ENCODE assay signal across 1 cellular context in genomic region chr7:100803398-100804161, GRCh38.
A peak's percentile ranks its signal among the peaks of the same experiment; 100 is the strongest.
TF ChIP-seq lines count a peak whose summit lies in the region.

No MANE protein-coding gene starts in this region.

TF ChIP-seq in K562, 482 proteins besides CTCF, POLR2A, EP300 and RAD21 (continued from another document and continues in another):
- TF ChIP-seq RBM34 (IDR thresholded peaks at IDR 0.05; ENCODE audit: borderline replicate concordance, insufficient read depth, low read length) (no peak), MTA1 (IDR thresholded peaks at IDR 0.05; ENCODE audit: borderline replicate concordance) (peak; percentile 80), DMBX1 (CRISPR knock-in tag; IDR thresholded peaks at IDR 0.05; ENCODE audit: borderline replicate concordance) (no peak), ZNF639 (CRISPR knock-in tag; conservative IDR thresholded peaks at IDR 0.05 in 1 of 2, IDR thresholded peaks at IDR 0.05 in 1 of 2) (no peak), ZBTB1 (CRISPR knock-in tag; IDR thresholded peaks at IDR 0.05; ENCODE audit: borderline replicate concordance, low read depth) (no peak), CBFB (CRISPR knock-in tag; IDR thresholded peaks at IDR 0.05) (no peak; the same call in 1 of the 2 replicates), ZNF644 (tag; IDR thresholded peaks at IDR 0.05; ENCODE audit: low read depth) (no peak), MBD2 (IDR thresholded peaks at IDR 0.05; ENCODE audit: borderline replicate concordance, low read depth) (no peak), NR4A1 (CRISPR knock-in tag; IDR thresholded peaks at IDR 0.05) (no peak), NR4A1 (tag; IDR thresholded peaks at IDR 0.05) (no peak), SMAD3 (CRISPR knock-in tag; conservative IDR thresholded peaks at IDR 0.05) (no peak), NONO (IDR thresholded peaks at IDR 0.05; ENCODE audit: low read depth in 2 of 2, low read length in 1 of 2) (no peak), RBM25 (IDR thresholded peaks at IDR 0.05; ENCODE audit: low read depth, low read length, severe bottlenecking) (no peak), ATF3 (IDR thresholded peaks at IDR 0.05) (no peak), ATF3 (CRISPR knock-in tag; conservative IDR thresholded peaks at IDR 0.05) (no peak), USF2 (CRISPR knock-in tag; IDR thresholded peaks at IDR 0.05) (no peak), ZNF764 (CRISPR knock-in tag; IDR thresholded peaks at IDR 0.05; ENCODE audit: low read depth) (no peak), KAT2B (IDR thresholded peaks at IDR 0.05; ENCODE audit: low read depth, low read length) (no peak), FIP1L1 (IDR thresholded peaks at IDR 0.05; ENCODE audit: low read depth, low read length, poor library complexity, severe bottlenecking) (no peak), SIN3B (IDR thresholded peaks at IDR 0.05; ENCODE audit: low read depth) (no peak), RHOXF2B (CRISPR knock-in tag; conservative IDR thresholded peaks at IDR 0.05) (no peak), BRD9 (IDR thresholded peaks at IDR 0.05; ENCODE audit: low read depth, partially characterized antibody) (peak; percentile 23), HES1 (IDR thresholded peaks at IDR 0.05; ENCODE audit: low read depth) (no peak), E2F8 (IDR thresholded peaks at IDR 0.05; ENCODE audit: low read depth, partially characterized antibody) (peak; percentile 21), ZNF146 (CRISPR knock-in tag; IDR thresholded peaks at IDR 0.05; ENCODE audit: unreplicated experiment) (no peak), ZNF592 (IDR thresholded peaks at IDR 0.05) (0 out of 2 replicates have a peak, but pooled peaks have one; percentile 49), HOXB6 (CRISPR knock-in tag; IDR thresholded peaks at IDR 0.05; ENCODE audit: borderline replicate concordance) (no peak), ZNF699 (CRISPR knock-in tag; IDR thresholded peaks at IDR 0.05; ENCODE audit: insufficient replicate concordance) (no peak), MCM7 (IDR thresholded peaks at IDR 0.05) (no peak), HDAC1 (IDR thresholded peaks at IDR 0.05) (peak in 1 of 2 experiments; percentile 76; a peak in 2 of 4 replicates), RFX1 (IDR thresholded peaks at IDR 0.05) (no peak), POLR2B (IDR thresholded peaks at IDR 0.05; ENCODE audit: low read depth, partially characterized antibody) (no peak), ZC3H8 (IDR thresholded peaks at IDR 0.05) (no peak), SMARCC2 (IDR thresholded peaks at IDR 0.05; ENCODE audit: low read depth) (peak; percentile 43; the same call in 1 of the 2 replicates), ZNF778 (CRISPR knock-in tag; IDR thresholded peaks at IDR 0.05) (no peak), THRA (IDR thresholded peaks at IDR 0.05) (no peak), ERF (CRISPR knock-in tag; IDR thresholded peaks at IDR 0.05) (no peak), TARDBP (IDR thresholded peaks at IDR 0.05) (0 out of 2 replicates have a peak, but pooled peaks have one; percentile 20), ZNF449 (CRISPR knock-in tag; IDR thresholded peaks at IDR 0.05) (no peak), CBFA2T2 (conservative IDR thresholded peaks at IDR 0.05) (peak; percentile 69), EZH2 (IDR thresholded peaks at IDR 0.05; ENCODE audit: borderline replicate concordance, low read depth, low read length) (no peak), NFYB (IDR thresholded peaks at IDR 0.05; ENCODE audit: extremely low read depth, insufficient read length) (peak; percentile 63), SIN3A (IDR thresholded peaks at IDR 0.05; ENCODE audit: borderline replicate concordance in 2 of 2, control insufficient read depth in 1 of 2, low read depth in 2 of 2, low read length in 2 of 2) (no peak), TAF1 (IDR thresholded peaks at IDR 0.05; ENCODE audit: control insufficient read depth, extremely low read depth, insufficient read depth, low read length, severe bottlenecking) (no peak), MAFF (IDR thresholded peaks at IDR 0.05; ENCODE audit: low read length) (no peak), THAP12 (CRISPR knock-in tag; IDR thresholded peaks at IDR 0.05) (no peak), ATF6 (CRISPR knock-in tag; IDR thresholded peaks at IDR 0.05) (no peak), ZNF57 (CRISPR knock-in tag; IDR thresholded peaks at IDR 0.05) (no peak), ETV6 (IDR thresholded peaks at IDR 0.05; ENCODE audit: borderline replicate concordance in 1 of 2, low read depth in 2 of 2, low read length in 1 of 2) (no peak), ETV6 (CRISPR knock-in tag; IDR thresholded peaks at IDR 0.05; ENCODE audit: borderline replicate concordance) (no peak)
